ENCODE assay signal across 12 cellular contexts in the genomic region with DNA sequence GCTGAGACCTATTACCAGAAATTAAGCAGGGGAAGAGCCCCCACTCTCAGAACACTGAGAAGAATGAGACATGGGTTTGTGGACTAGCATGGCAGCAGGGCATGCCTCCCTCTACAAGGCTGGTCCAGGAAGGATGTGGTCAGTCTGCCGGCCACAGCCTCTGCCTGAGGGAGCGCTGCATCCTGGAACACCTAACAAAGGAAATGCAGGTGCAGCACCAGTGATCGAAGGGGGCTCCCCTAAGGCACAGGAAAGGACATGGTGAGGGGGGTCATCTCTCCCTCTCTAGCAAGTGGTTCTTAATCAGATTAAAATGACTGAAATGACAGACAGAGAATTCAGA. TPM values are rescaled to one million over a fixed set of nuclear protein-coding genes. Genes with fewer than 3 reads are reported as not detected.
DNase-seq lines count a peak whose midpoint lies in the region; ATAC-seq and TF ChIP-seq lines count a peak whose summit lies in the region.
"Had no signal": no experiment of that assay in that cellular context is flagged by ENCODE, and none has a peak within 500 bp of the region (broad histone marks: within the 10 kb centered on the region; RNA-seq: fewer than 3 reads in every experiment).

No MANE protein-coding gene starts in this region.

- TF ChIP-seq POLR2A in sigmoid colon (IDR thresholded peaks at IDR 0.05), result no peak

- no peak overlapping the region for H3K4me3 Mint-ChIP-seq in activated naive CD8-positive, alpha-beta T cell treated with anti-CD3 and anti-CD28 coated beads, Interleukin-2, amount 50 U/mL, for 24 hours
- H3K4me3 Mint-ChIP-seq: nephron had no signal

- H3K27ac Mint-ChIP-seq in activated naive CD8-positive, alpha-beta T cell treated with anti-CD3 and anti-CD28 coated beads, Interleukin-2, amount 50 U/mL, for 24 hours, result no peak overlapping the region
- H3K27ac Mint-ChIP-seq: activated naive CD4-positive, alpha-beta T cell treated with anti-CD3 and anti-CD28 coated beads, Interleukin-2, amount 50 U/mL, for 24 hours; nephron had no signal

- H3K27ac ChIP-seq in sigmoid colon, result no peak overlapping the region
- H3K27ac ChIP-seq: foreskin keratinocyte had no signal

- 36 to 74% methylated on average over 3 of the region's 3 CpGs for WGBS in sigmoid colon, 2 donors

- H3K27me3 ChIP-seq in sigmoid colon, result no peaks in the 10 kb centered on the region
- H3K27me3 ChIP-seq: foreskin keratinocyte had no signal

- H3K27me3 Mint-ChIP-seq in activated naive CD8-positive, alpha-beta T cell treated with anti-CD3 and anti-CD28 coated beads, Interleukin-2, amount 50 U/mL, for 24 hours, result no peaks in the 10 kb centered on the region

- peaks cover 19% of the 10 kb centered on the region for H3K4me1 Mint-ChIP-seq in activated naive CD8-positive, alpha-beta T cell treated with anti-CD3 and anti-CD28 coated beads, Interleukin-2, amount 50 U/mL, for 24 hours
- H3K4me1 Mint-ChIP-seq: nephron had no signal

- H3K36me3 ChIP-seq in sigmoid colon, result no peaks in the 10 kb centered on the region

- no peaks in the 10 kb centered on the region for H3K4me1 ChIP-seq in sigmoid colon
- H3K4me1 ChIP-seq: foreskin keratinocyte had no signal

- TF ChIP-seq CTCF in sigmoid colon (IDR thresholded peaks at IDR 0.05), result no peak

- TF ChIP-seq EP300 in sigmoid colon (IDR thresholded peaks at IDR 0.05), result no peak

- H3K4me3 ChIP-seq in sigmoid colon, result no peak overlapping the region

- H3K9me3 Mint-ChIP-seq in activated naive CD8-positive, alpha-beta T cell treated with anti-CD3 and anti-CD28 coated beads, Interleukin-2, amount 50 U/mL, for 24 hours, result no peaks in the 10 kb centered on the region
- H3K9me3 Mint-ChIP-seq: activated naive CD4-positive, alpha-beta T cell treated with anti-CD3 and anti-CD28 coated beads, Interleukin-2, amount 50 U/mL, for 24 hours; nephron had no signal

- intact Hi-C loops in sigmoid colon (cut with DNase I), result no loop called here

- ATAC-seq in GM18498 (IDR thresholded peaks at IDR 0.05; ENCODE audit: unreplicated experiment) (peak; percentile 89), GM19468 (IDR thresholded peaks at IDR 0.05; ENCODE audit: extremely low read depth, unreplicated experiment) (peak; percentile 82), HG03175 (IDR thresholded peaks at IDR 0.05; ENCODE audit: unreplicated experiment) (peak; percentile 82)
- peak; percentile 87 for ATAC-seq in activated naive CD8-positive, alpha-beta T cell treated with anti-CD3 and anti-CD28 coated beads, Interleukin-2, amount 50 U/mL, for 24 hours

- DNase-seq in activated naive CD8-positive, alpha-beta T cell treated with anti-CD3 and anti-CD28 coated beads, Interleukin-2, amount 50 U/mL, for 24 hours, result peak; percentile 33
- DNase-seq in DMS53 (lab: John Stamatoyannopoulos, UW), result no peak
- DNase-seq in NCI-H2107 treated with DMSO at 0.1 percent for 48 hours (lab: John Stamatoyannopoulos, UW; ENCODE audit: unreplicated experiment), result no peak
- no peak for DNase-seq in cerebellum (ENCODE audit: low spot score)
- DNase-seq in sigmoid colon, result no peak
- DNase-seq: foreskin keratinocyte, RPMI8226 had no signal

- no peaks in the 10 kb centered on the region for H3K36me3 Mint-ChIP-seq in activated naive CD8-positive, alpha-beta T cell treated with anti-CD3 and anti-CD28 coated beads, Interleukin-2, amount 50 U/mL, for 24 hours (ENCODE audit: low read depth)
- H3K36me3 Mint-ChIP-seq: activated naive CD4-positive, alpha-beta T cell treated with anti-CD3 and anti-CD28 coated beads, Interleukin-2, amount 50 U/mL, for 24 hours had no signal

- H3K9me3 ChIP-seq in sigmoid colon, result no peaks in the 10 kb centered on the region

RNA-seq across cellular contexts. Expression of gene ARL14EP, which starts 40.6 kb away (rescaled TPM):
- total RNA-seq in cerebellum (48.4 TPM), sigmoid colon (10 to 100 TPM; 22.5 to 34.2 (median 30.9) TPM)
- polyA plus RNA-seq in sigmoid colon, result 1 to 10 TPM; 7.2 to 9.1 (median 7.9) TPM

RNA-seq across cellular contexts. Expression of gene FSHB, which starts 51.4 kb away (rescaled TPM):
- not detected for total RNA-seq in cerebellum
- not detected for total RNA-seq in sigmoid colon
- not detected for polyA plus RNA-seq in sigmoid colon
- total RNA-seq: foreskin keratinocyte had no signal
- polyA plus RNA-seq: foreskin keratinocyte had no signal
